Comparison of ENCODE assay signal across 10 cellular contexts in the genomic region with DNA sequence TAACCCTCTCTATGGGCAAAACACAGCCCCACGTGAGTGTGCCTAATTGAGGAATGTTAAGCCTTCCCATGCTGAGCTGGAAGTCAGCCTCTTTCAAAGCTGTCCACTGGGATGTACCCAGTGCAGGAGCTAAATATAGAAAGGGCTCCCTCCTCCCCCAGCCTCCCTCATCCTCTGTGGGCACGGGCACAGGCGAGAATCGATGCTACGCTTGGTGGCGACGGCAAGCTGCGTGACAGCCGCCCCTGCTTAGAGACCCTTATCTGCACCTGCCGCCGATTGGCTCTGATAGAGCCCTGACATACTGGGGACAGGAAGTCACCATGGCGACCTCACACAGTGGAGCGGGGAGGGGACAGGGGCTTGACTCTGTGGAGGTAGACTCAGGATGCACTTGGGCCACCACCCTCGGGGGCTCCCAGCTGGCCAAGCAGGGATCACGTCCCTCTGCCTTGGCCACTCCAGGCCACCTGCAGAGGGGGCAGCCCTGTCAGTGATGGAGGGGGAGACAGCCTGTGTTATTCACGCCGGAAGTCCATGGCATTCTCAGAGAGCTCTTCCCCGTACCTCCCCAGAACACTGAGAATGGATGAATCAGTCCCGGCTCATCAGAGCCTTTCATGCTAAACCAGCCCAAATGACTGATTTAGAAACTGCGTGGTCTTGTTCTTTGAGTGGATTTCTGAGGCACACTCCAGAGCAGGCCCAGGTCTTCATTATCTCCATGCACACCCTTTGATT.
DNase-seq lines count a peak whose midpoint lies in the region; ATAC-seq and TF ChIP-seq lines count a peak whose summit lies in the region.
"Had no signal": no experiment of that assay in that cellular context is flagged by ENCODE, and none has a peak within 500 bp of the region (broad histone marks: within the 10 kb centered on the region; RNA-seq: fewer than 3 reads in every experiment).

No MANE protein-coding gene starts in this region.

- H3K9me3 Mint-ChIP-seq in activated naive CD4-positive, alpha-beta T cell treated with anti-CD3 and anti-CD28 coated beads for 36 hours = no peaks in the 10 kb centered on the region

- TF ChIP-seq CTCF in heart right ventricle (IDR thresholded peaks at IDR 0.05) (peak in 1 of 9 donors; percentile 27), left lung (IDR thresholded peaks at IDR 0.05) (no peak)

- H3K27me3 ChIP-seq in heart right ventricle (peaks cover 0 to 5% (median 0%) of the 10 kb centered on the region in 7 donors), left lung (peaks cover 0 to 11% of the 10 kb centered on the region in 2 donors)

- no peak overlapping the region for H3K4me3 Mint-ChIP-seq in activated naive CD4-positive, alpha-beta T cell treated with anti-CD3 and anti-CD28 coated beads for 36 hours

- peaks cover 19% of the 10 kb centered on the region for H3K27me3 Mint-ChIP-seq in activated naive CD4-positive, alpha-beta T cell treated with anti-CD3 and anti-CD28 coated beads for 36 hours (ENCODE audit: low read depth)

- peak overlapping the region in 7 of 10 donors; percentile 10 to 72 (median 49) for H3K27ac ChIP-seq in heart right ventricle
- H3K27ac ChIP-seq in temporal lobe (ENCODE audit: low read depth, low read length) = peak overlapping the region; percentile 69
- H3K27ac ChIP-seq in left lung = no peak overlapping the region

- H3K4me1 ChIP-seq in heart right ventricle (peaks cover 0 to 39% (median 19%) of the 10 kb centered on the region in 9 donors), left lung (no peaks in the 10 kb centered on the region)
- H3K4me1 ChIP-seq: Caco-2 had no signal

- CTCF ChIA-PET in activated naive CD4-positive, alpha-beta T cell treated with anti-CD3 and anti-CD28 coated beads for 36 hours (lab: Charles Lee) = interaction anchor here (0.5 kb wide), 1 partner anchor 88 kb away, joined by 3 read pairs; no protein-coding TSS in a partner anchor

- no peak overlapping the region for H3K27ac Mint-ChIP-seq in activated naive CD4-positive, alpha-beta T cell treated with anti-CD3 and anti-CD28 coated beads for 36 hours

- H3K36me3 ChIP-seq in heart right ventricle (no peaks in the 10 kb centered on the region), left lung (no peaks in the 10 kb centered on the region)

- ATAC-seq in heart right ventricle (peak; percentile 71 to 95 (median 90)), HG02981 (IDR thresholded peaks at IDR 0.05; ENCODE audit: unreplicated experiment) (no peak), left lung (no peak)

- peak; percentile 30 for DNase-seq in activated naive CD4-positive, alpha-beta T cell treated with anti-CD3 and anti-CD28 coated beads for 36 hours
- DNase-seq in activated naive CD4-positive, alpha-beta T cell treated with anti-CD3 and anti-CD28 coated beads, Interleukin-2, amount 50 U/mL, for 16 hours = no peak
- DNase-seq in SHP77 treated with DMSO at 0.1 percent for 48 hours (lab: John Stamatoyannopoulos, UW) = peak; percentile 93
- DNase-seq in heart right ventricle = peak; percentile 24 to 48
- no peak for DNase-seq in glomerular visceral epithelial cell (ENCODE audit: extremely low spot score)
- no peak for DNase-seq in left lung
- DNase-seq: Caco-2, NCI-H226 had no signal

- WGBS in heart right ventricle, 2 donors = 22 to 27% methylated on average over 20 of the region's 20 CpGs

- H3K9me3 ChIP-seq in heart right ventricle = no peaks in the 10 kb centered on the region
- no peaks in the 10 kb centered on the region for H3K9me3 ChIP-seq in left lung
- H3K9me3 ChIP-seq: Caco-2 had no signal

- no peaks in the 10 kb centered on the region for H3K36me3 Mint-ChIP-seq in activated naive CD4-positive, alpha-beta T cell treated with anti-CD3 and anti-CD28 coated beads for 36 hours (ENCODE audit: low read depth)

- H3K4me1 Mint-ChIP-seq in activated naive CD4-positive, alpha-beta T cell treated with anti-CD3 and anti-CD28 coated beads for 36 hours (ENCODE audit: low read depth) = peaks cover 2% of the 10 kb centered on the region

- H3K4me3 ChIP-seq in heart right ventricle (no peak overlapping the region), left lung (no peak overlapping the region)

- intact Hi-C loops in activated naive CD4-positive, alpha-beta T cell treated with anti-CD3 and anti-CD28 coated beads for 36 hours (cut with micrococcal nuclease) = no loop called here
- intact Hi-C loops in heart right ventricle (cut with DNase I) (loop anchor here in 2 of 10 donors (10.0 kb wide), 4 partner anchors 80 to 430 kb away; a partner anchor contains a TSS), left lung (cut with DNase I) (no loop called here)

Comparison
In these comparisons a context has a peak if more than half of its experiments do, and no peak if none do; other contexts are left out.
1. DNase-seq: peak in activated naive CD4-positive, alpha-beta T cell treated with anti-CD3 and anti-CD28 coated beads for 36 hours (single experiment), SHP77 treated with DMSO at 0.1 percent for 48 hours (single experiment) and heart right ventricle (2 of 2); none in activated naive CD4-positive, alpha-beta T cell treated with anti-CD3 and anti-CD28 coated beads, Interleukin-2, amount 50 U/mL, for 16 hours (single experiment), glomerular visceral epithelial cell (single experiment) and left lung (0 of 2).
2. ATAC-seq: peak in heart right ventricle (8 of 8); none in HG02981 (single experiment) and left lung (single experiment).
3. H3K27ac ChIP-seq: peak in heart right ventricle (7 of 10) and temporal lobe (single experiment); none in left lung (0 of 2).